ENCODE assay signal across 8 cellular contexts in genomic region chr2:61537590-61538178, GRCh38. TPM values are rescaled to one million over a fixed set of nuclear protein-coding genes. Genes with fewer than 3 reads are reported as not detected.
DNase-seq lines count a peak whose midpoint lies in the region; ATAC-seq and TF ChIP-seq lines count a peak whose summit lies in the region.

No MANE protein-coding gene starts in this region.

- peak overlapping the region; percentile 98 for H3K9ac ChIP-seq in iPS-18a (ENCODE audit: low read length)

- H3K4me3 ChIP-seq in iPS-18a (ENCODE audit: low read length) (peak overlapping the region; percentile 90), spleen (peak overlapping the region; percentile 73 to 94 (median 82))

- DNase-seq in NCI-H748 treated with DMSO at 0.1 percent for 48 hours (lab: John Stamatoyannopoulos, UW) (peak; percentile 39), NCI-H748 (lab: John Stamatoyannopoulos, UW; ENCODE audit: unreplicated experiment) (no peak), spleen (no peak), GM10248 (ENCODE audit: extremely low spot score) (no peak)
- DNase-seq in activated CD4-positive, alpha-beta memory T cell treated with anti-CD3 and anti-CD28 coated beads for 36 hours: no peak

- H3K4me1 Mint-ChIP-seq in activated CD4-positive, alpha-beta memory T cell treated with anti-CD3 and anti-CD28 coated beads for 36 hours (ENCODE audit: low read depth): peaks cover 31% of the 10 kb centered on the region

- H3K27ac ChIP-seq in iPS-18a (ENCODE audit: low read length) (peak overlapping the region; percentile 86), spleen (peak overlapping the region; percentile 89 to 97 (median 96))

- H3K9me3 Mint-ChIP-seq in activated CD4-positive, alpha-beta memory T cell treated with anti-CD3 and anti-CD28 coated beads for 36 hours: peaks cover 2% of the 10 kb centered on the region

- H3K36me3 Mint-ChIP-seq in activated CD4-positive, alpha-beta memory T cell treated with anti-CD3 and anti-CD28 coated beads for 36 hours: peaks cover 13% of the 10 kb centered on the region

- H3K36me3 ChIP-seq in iPS-18a (ENCODE audit: control insufficient read depth, low read depth, low read length) (no peaks in the 10 kb centered on the region), spleen (peaks cover 0 to 4% (median 0%) of the 10 kb centered on the region in 6 donors)

- intact Hi-C loops in activated CD4-positive, alpha-beta memory T cell treated with anti-CD3 and anti-CD28 coated beads for 36 hours (cut with micrococcal nuclease): loop anchor here (1.0 to 10.0 kb wide), 15 partner anchors 45 to 1167 kb away; partner anchors contain the start of genes CCT4, EHBP1, FAM161A and PAPOLG
- intact Hi-C loops in spleen (cut with DNase I; ENCODE audit: low total_unique reads): no loop called here

- CTCF ChIA-PET in activated CD4-positive, alpha-beta memory T cell treated with anti-CD3 and anti-CD28 coated beads for 36 hours (lab: Charles Lee): interaction anchor here (0.7 to 2.4 kb wide), 2 partner anchors 66 to 112 kb away, joined by 3 to 14 read pairs; no protein-coding TSS in a partner anchor
- CTCF ChIA-PET in GM10248 (lab: Yijun Ruan, JAX): interaction anchor here (1.5 kb wide), 1 partner anchor 11 kb away, joined by 3 read pairs; no protein-coding TSS in a partner anchor

- 0 to 1% (median 0%) methylated on average over 14 to 24 of the region's 25 CpGs for WGBS in spleen, 5 donors

- H3K4me1 ChIP-seq in iPS-18a (ENCODE audit: control insufficient read depth, low read depth, low read length) (peaks cover 23% of the 10 kb centered on the region), spleen (peaks cover 16 to 52% (median 41%) of the 10 kb centered on the region in 6 donors)

- H3K9me3 ChIP-seq in iPS-18a (ENCODE audit: control insufficient read depth, low read depth, low read length): no peaks in the 10 kb centered on the region
- no peaks in the 10 kb centered on the region for H3K9me3 ChIP-seq in spleen

- TF ChIP-seq CTCF in spleen (IDR thresholded peaks at IDR 0.05 in 8 of 11, conservative IDR thresholded peaks at IDR 0.05 in 3 of 11) (no peak), GM10248 (IDR thresholded peaks at IDR 0.05; ENCODE audit: control extremely low read depth, extremely low read depth, low read depth, missing control alignments) (no peak)

- peak overlapping the region; percentile 97 for H3K4me3 Mint-ChIP-seq in activated CD4-positive, alpha-beta memory T cell treated with anti-CD3 and anti-CD28 coated beads for 36 hours

- TF ChIP-seq POLR2A in spleen (IDR thresholded peaks at IDR 0.05): no peak

- H3K27me3 Mint-ChIP-seq in activated CD4-positive, alpha-beta memory T cell treated with anti-CD3 and anti-CD28 coated beads for 36 hours: peaks cover 3% of the 10 kb centered on the region

- no peak for ATAC-seq in GM18519 (IDR thresholded peaks at IDR 0.05; ENCODE audit: low FRiP score, unreplicated experiment)
- ATAC-seq in HG03432 (IDR thresholded peaks at IDR 0.05; ENCODE audit: unreplicated experiment): no peak

- peak overlapping the region; percentile 99 for H3K27ac Mint-ChIP-seq in activated CD4-positive, alpha-beta memory T cell treated with anti-CD3 and anti-CD28 coated beads for 36 hours

- H3K27me3 ChIP-seq in iPS-18a (ENCODE audit: control insufficient read depth, insufficient read depth, low read length) (no peaks in the 10 kb centered on the region), spleen (replicated peaks in 1 of 7) (no peaks in the 10 kb centered on the region)

- POLR2A ChIA-PET in activated CD4-positive, alpha-beta memory T cell treated with anti-CD3 and anti-CD28 coated beads for 36 hours (lab: Charles Lee): interaction anchor here (0.8 to 2.3 kb wide), 10 partner anchors 11 to 360 kb away, joined by 3 to 11 read pairs (median 4); partner anchors contain the start of gene FAM161A
- POLR2A ChIA-PET in GM10248 (lab: Yijun Ruan, JAX): interaction anchor here (1.3 kb wide), 1 partner anchor 226 kb away, joined by 5 read pairs; no protein-coding TSS in a partner anchor

RNA-seq across cellular contexts. Expression of gene XPO1, which starts 0.5 kb away (rescaled TPM):
- total RNA-seq in activated CD4-positive, alpha-beta memory T cell treated with anti-CD3 and anti-CD28 coated beads for 36 hours: 100 to 1,000 TPM; 191 to 198 TPM
- 100 to 1,000 TPM in 5 of 7 donors, 10 to 100 TPM in 2; 98.2 to 164 (median 121) TPM for total RNA-seq in spleen
- polyA plus RNA-seq in spleen: 10 to 100 TPM; 56.8 to 82.3 (median 64.7) TPM
